ENCODE assay signal across 8 cellular contexts in genomic region chr15:41416742-41417417, GRCh38.
DNase-seq lines count a peak whose midpoint lies in the region; ATAC-seq and TF ChIP-seq lines count a peak whose summit lies in the region.

Gene RTF1 (plus strand): TSS chr15:41417095. CDS start chr15:41417116, 21 bp downstream.

- H3K27me3 ChIP-seq in layer of hippocampus (ENCODE audit: control insufficient read depth, insufficient read depth, low read length), result no peaks in the 10 kb centered on the region

- ATAC-seq in HG03378 (IDR thresholded peaks at IDR 0.05; ENCODE audit: unreplicated experiment), result peak; percentile 62

- TF ChIP-seq POLR2A in GM19099 (IDR thresholded peaks at IDR 0.05; ENCODE audit: extremely low read depth, insufficient read length, low read depth), result peak; percentile 91

- DNase-seq in AG20443 (ENCODE audit: low spot score) (peak; percentile 100), NCI-H526 (lab: John Stamatoyannopoulos, UW) (peak; percentile 82 to 95)
- peak; percentile 97 for DNase-seq in activated CD4-positive, alpha-beta T cell treated with anti-CD3 and anti-CD28 coated beads for 48 hours
- DNase-seq in stimulated activated CD4-positive, alpha-beta T cell treated with anti-CD3 and anti-CD28 coated beads, Interleukin-1b, Interleukin-23, amount 100 ng/mL, for 24 hours (ENCODE audit: low read depth in 4 of 4, low spot score in 1 of 4), result peak; percentile 89 to 100 (median 96)

- peak within 1 kb of the TSS; percentile 41 for H3K27ac ChIP-seq in cingulate gyrus (ENCODE audit: low read depth, low read length)
- H3K27ac ChIP-seq in layer of hippocampus (ENCODE audit: low read depth, low read length), result peak within 1 kb of the TSS; percentile 65

Comparison
In these comparisons a context has a peak if more than half of its experiments do, and no peak if none do; other contexts are left out.
1. Peak in every context shown above with its lines: DNase-seq, ATAC-seq and H3K27ac ChIP-seq.